In the genomic region with DNA sequence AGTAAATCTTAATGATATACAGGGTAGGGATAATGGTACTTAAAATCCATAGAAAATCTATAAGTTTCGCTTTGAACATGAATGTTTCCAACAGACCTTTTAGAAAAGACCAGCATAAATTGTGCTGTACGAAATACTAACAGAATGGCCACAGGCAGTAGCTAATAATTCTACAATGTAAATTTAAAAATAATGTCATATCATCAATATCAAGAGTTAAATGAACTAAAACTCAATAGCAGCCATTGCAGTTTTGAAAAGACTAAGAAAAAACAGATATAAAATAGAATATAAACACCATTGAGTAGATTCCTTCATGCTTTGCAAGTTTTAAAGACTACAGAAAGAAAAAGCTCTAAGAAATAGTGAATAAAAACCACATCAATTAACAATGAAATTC, we compare ENCODE assay signal across 24 cellular contexts.
"Had no signal": no experiment of that assay in that cellular context is flagged by ENCODE, and none has a peak within 500 bp of the region (broad histone marks: within the 10 kb centered on the region; RNA-seq: fewer than 3 reads in every experiment).

No MANE protein-coding gene starts in this region.

- H3K36me3 ChIP-seq: vagina had no signal

- DNase-seq: activated CD4-positive, alpha-beta T cell treated with anti-CD3 and anti-CD28 coated beads, Interleukin-2, amount 50 U/mL, for 48 hours; activated CD8-positive, alpha-beta memory T cell treated with anti-CD3 and anti-CD28 coated beads, Interleukin-2, amount 50 U/mL, for 48 hours; activated naive CD4-positive, alpha-beta T cell; activated naive CD8-positive, alpha-beta T cell treated with anti-CD3 and anti-CD28 coated beads for 36 hours; activated T-cell treated with anti-CD3 and anti-CD28 coated beads, Interleukin-2, amount 50 U/mL, for 4 hours; amniotic stem cell; cerebellar nuclear complex; left ventricle myocardium inferior; midbrain; posterior cingulate gyrus; stimulated activated CD4-positive, alpha-beta T cell treated with anti-CD3 and anti-CD28 coated beads, Interleukin-2, amount 100 ng/mL, for 48 hours; stimulated activated CD8-positive, alpha-beta memory T cell treated with anti-CD3 and anti-CD28 coated beads, Interleukin-4, amount 100 ng/mL, for 48 hours; stimulated activated naive B cell treated with anti-CD40 and anti-IgM and Interleukin-4, amounts not matched to agents 10 μg/mL and 1 μg/mL and 100 μg/mL, for 72 hours; T1000; testis had no signal

- H3K4me3 Mint-ChIP-seq: activated naive CD8-positive, alpha-beta T cell treated with anti-CD3 and anti-CD28 coated beads for 36 hours; activated T-cell treated with anti-CD3 and anti-CD28 coated beads, Interleukin-2, amount 50 U/mL, for 4 hours; endodermal cell; natural killer cell treated with Interleukin-12 subunit alpha and Interleukin-12 subunit beta and Interleukin-15 and Interleukin-18, amount 100 ng/mL, for 72 hours; stimulated activated naive B cell treated with anti-CD40 and anti-IgM and Interleukin-4, amounts not matched to agents 10 μg/mL and 1 μg/mL and 100 μg/mL, for 72 hours had no signal

- H3K9me3 Mint-ChIP-seq: activated naive CD8-positive, alpha-beta T cell treated with anti-CD3 and anti-CD28 coated beads for 36 hours; activated T-cell treated with anti-CD3 and anti-CD28 coated beads, Interleukin-2, amount 50 U/mL, for 4 hours; activated T-helper 2 cell treated with anti-CD3 and anti-CD28 coated beads, Interferon-gamma antibody, Interleukin-2, Interleukin-4, amounts not matched to agents 10 μg/mL and 5 μg/mL and 100 μg/mL, durations not matched to agents 14 hours and 24 hours and 36 hours; endodermal cell; natural killer cell treated with Interleukin-12 subunit alpha and Interleukin-12 subunit beta and Interleukin-15 and Interleukin-18, amount 100 ng/mL, for 72 hours; stimulated activated naive B cell treated with anti-CD40 and anti-IgM and Interleukin-4, amounts not matched to agents 10 μg/mL and 1 μg/mL and 100 μg/mL, for 72 hours; type B pancreatic cell; WTC11 had no signal

- H3K4me1 Mint-ChIP-seq: endodermal cell, WTC11 had no signal

- H3K36me3 Mint-ChIP-seq: natural killer cell treated with Interleukin-12 subunit alpha and Interleukin-12 subunit beta and Interleukin-15 and Interleukin-18, amount 100 ng/mL, for 72 hours; type B pancreatic cell; WTC11 had no signal

- H3K4me1 ChIP-seq: left ventricle myocardium inferior, testis, vagina had no signal

- H3K27me3 Mint-ChIP-seq: activated naive CD8-positive, alpha-beta T cell treated with anti-CD3 and anti-CD28 coated beads for 36 hours; natural killer cell treated with Interleukin-12 subunit alpha and Interleukin-12 subunit beta and Interleukin-15 and Interleukin-18, amount 100 ng/mL, for 72 hours; stimulated activated naive B cell treated with anti-CD40 and anti-IgM and Interleukin-4, amounts not matched to agents 10 μg/mL and 1 μg/mL and 100 μg/mL, for 72 hours; type B pancreatic cell had no signal

- H3K4me3 ChIP-seq: testis, vagina had no signal

- H3K27ac ChIP-seq: coronary artery, epithelial cell of prostate, left ventricle myocardium inferior, testis, vagina had no signal

- H3K27me3 ChIP-seq: testis, vagina had no signal

- ATAC-seq: activated T-cell treated with anti-CD3 and anti-CD28 coated beads, Interleukin-2, amount 50 U/mL, for 4 hours; natural killer cell treated with Interleukin-12 subunit alpha and Interleukin-12 subunit beta and Interleukin-15 and Interleukin-18, amount 100 ng/mL, for 72 hours; sciatic nerve; stimulated activated naive B cell treated with anti-CD40 and anti-IgM and Interleukin-4, amounts not matched to agents 10 μg/mL and 1 μg/mL and 100 μg/mL, for 72 hours had no signal

- H3K9me3 ChIP-seq: left ventricle myocardium inferior, testis, vagina had no signal

- H3K27ac Mint-ChIP-seq: activated naive CD8-positive, alpha-beta T cell treated with anti-CD3 and anti-CD28 coated beads for 36 hours; activated T-helper 2 cell treated with anti-CD3 and anti-CD28 coated beads, Interferon-gamma antibody, Interleukin-2, Interleukin-4, amounts not matched to agents 10 μg/mL and 5 μg/mL and 100 μg/mL, durations not matched to agents 14 hours and 24 hours and 36 hours; endodermal cell; natural killer cell treated with Interleukin-12 subunit alpha and Interleukin-12 subunit beta and Interleukin-15 and Interleukin-18, amount 100 ng/mL, for 72 hours; stimulated activated naive B cell treated with anti-CD40 and anti-IgM and Interleukin-4, amounts not matched to agents 10 μg/mL and 1 μg/mL and 100 μg/mL, for 72 hours; type B pancreatic cell; WTC11 had no signal
